Comparison of ENCODE assay signal across 21 cellular contexts in genomic region chr2:130875935-130876334, GRCh38.
"Had no signal": no experiment of that assay in that cellular context is flagged by ENCODE, and none has a peak within 500 bp of the region (broad histone marks: within the 10 kb centered on the region; RNA-seq: fewer than 3 reads in every experiment).

No MANE protein-coding gene starts in this region.

- H3K9me3 ChIP-seq: colonic mucosa, gastrocnemius medialis, lower lobe of right lung, neutrophil, testis, tibial artery, uterus had no signal

- H3K27ac ChIP-seq: colonic mucosa, gastrocnemius medialis, lower lobe of right lung, neutrophil, parathyroid adenoma, testis, tibial artery, uterus had no signal

- H3K4me1 ChIP-seq: colonic mucosa, gastrocnemius medialis, lower lobe of right lung, parathyroid adenoma, testis, tibial artery, uterus had no signal

- H3K9ac ChIP-seq: parathyroid adenoma had no signal

- H3K27me3 ChIP-seq: colonic mucosa, gastrocnemius medialis, neutrophil, testis, uterus had no signal

- H3K36me3 ChIP-seq: colonic mucosa, gastrocnemius medialis, lower lobe of right lung, neutrophil, tibial artery, uterus had no signal

- H3K4me3 ChIP-seq: colonic mucosa, gastrocnemius medialis, lower lobe of right lung, smooth muscle cell, testis, tibial artery, uterus had no signal

- DNase-seq: colonic mucosa; dermis blood vessel endothelial cell; effector memory CD8-positive, alpha-beta T cell; foreskin fibroblast; gastrocnemius medialis; left ventricle myocardium superior; lower lobe of right lung; natural killer cell; stimulated activated CD4-positive, alpha-beta T cell treated with anti-CD3 and anti-CD28 coated beads, Interleukin-12 subunit alpha, Interleukin-12 subunit beta, amount 100 ng/mL, for 4 hours; stimulated activated CD4-positive, alpha-beta T cell treated with anti-CD3 and anti-CD28 coated beads, Interleukin-1b, Interleukin-23, amount 100 ng/mL, for 48 hours; stimulated activated CD4-positive, alpha-beta T cell treated with anti-CD3 and anti-CD28 coated beads, Interleukin-4, amount 100 ng/mL, for 24 hours; stimulated activated naive CD8-positive, alpha-beta T cell treated with anti-CD3 and anti-CD28 coated beads, Interleukin-15, Interleukin-2, amounts not matched to agents 100 U/mL and 50 U/mL, for 24 hours; substantia nigra; testis; uterus had no signal

- ATAC-seq: effector memory CD8-positive, alpha-beta T cell; gastrocnemius medialis; left ventricle myocardium superior; lower lobe of right lung; natural killer cell; sciatic nerve; stimulated activated memory B cell treated with anti-CD40 and anti-IgM and Interleukin-4, amounts not matched to agents 10 μg/mL and 1 μg/mL and 100 μg/mL, for 72 hours; stimulated activated naive CD8-positive, alpha-beta T cell treated with anti-CD3 and anti-CD28 coated beads, Interleukin-15, Interleukin-2, amounts not matched to agents 100 U/mL and 50 U/mL, for 24 hours had no signal

- H2AFZ ChIP-seq: parathyroid adenoma had no signal

- H3K4me2 ChIP-seq: smooth muscle cell had no signal
